16 cellular contexts compared by ENCODE assay signal in genomic region chr4:89247951-89248350, GRCh38. TPM values are rescaled to one million over a fixed set of nuclear protein-coding genes. Genes with fewer than 3 reads are reported as not detected.
A peak's percentile ranks its signal among the peaks of the same experiment; 100 is the strongest.
DNase-seq lines count a peak whose midpoint lies in the region; ATAC-seq and TF ChIP-seq lines count a peak whose summit lies in the region.
"Had no signal": no experiment of that assay in that cellular context is flagged by ENCODE, and none has a peak within 500 bp of the region (broad histone marks: within the 10 kb centered on the region; RNA-seq: fewer than 3 reads in every experiment).

No MANE protein-coding gene starts in this region.

- peaks cover 71% of the 10 kb centered on the region for H3K36me3 Mint-ChIP-seq in CD4-positive, alpha-beta T cell (ENCODE audit: low read depth)
- H3K36me3 Mint-ChIP-seq in glutamatergic neuron (ENCODE audit: unreplicated experiment) = peaks cover 6% of the 10 kb centered on the region
- H3K36me3 Mint-ChIP-seq in stimulated activated naive B cell treated with anti-CD40 and anti-IgM and Interleukin-4, amounts not matched to agents 10 μg/mL and 1 μg/mL and 100 μg/mL, for 72 hours = no peaks in the 10 kb centered on the region
- H3K36me3 Mint-ChIP-seq in activated naive CD8-positive, alpha-beta T cell treated with anti-CD3 and anti-CD28 coated beads, Interleukin-2, amount 50 U/mL, for 24 hours (ENCODE audit: low read depth) = peaks cover 10% of the 10 kb centered on the region
- no peaks in the 10 kb centered on the region for H3K36me3 Mint-ChIP-seq in Caco-2 (ENCODE audit: insufficient read depth, unreplicated experiment)

- H3K27me3 ChIP-seq in CD4-positive, alpha-beta T cell (ENCODE audit: control insufficient read depth, insufficient read depth, low read length) = no peaks in the 10 kb centered on the region
- H3K27me3 ChIP-seq in WERI-Rb-1 (ENCODE audit: insufficient read depth, low read depth, severe bottlenecking) (no peaks in the 10 kb centered on the region), Caco-2 (replicated peaks; ENCODE audit: control insufficient read depth, insufficient read depth, low read length) (no peaks in the 10 kb centered on the region)

- no peak overlapping the region for H3K4me3 ChIP-seq in WERI-Rb-1 (ENCODE audit: low read depth, low read length)
- H3K4me3 ChIP-seq in Caco-2 (ENCODE audit: low read depth, low read length) = no peak overlapping the region

- no peak overlapping the region for H3K27ac ChIP-seq in CD4-positive, alpha-beta T cell (ENCODE audit: low read depth, low read length)
- H3K27ac ChIP-seq in WERI-Rb-1 = peak overlapping the region; percentile 30

- peaks cover 75% of the 10 kb centered on the region for H3K4me1 Mint-ChIP-seq in CD4-positive, alpha-beta T cell (ENCODE audit: low read depth)
- peaks cover 67% of the 10 kb centered on the region for H3K4me1 Mint-ChIP-seq in glutamatergic neuron (ENCODE audit: low read depth, unreplicated experiment)
- H3K4me1 Mint-ChIP-seq in stimulated activated naive B cell treated with anti-CD40 and anti-IgM and Interleukin-4, amounts not matched to agents 10 μg/mL and 1 μg/mL and 100 μg/mL, for 72 hours = no peaks in the 10 kb centered on the region
- peaks cover 23% of the 10 kb centered on the region for H3K4me1 Mint-ChIP-seq in activated naive CD8-positive, alpha-beta T cell treated with anti-CD3 and anti-CD28 coated beads, Interleukin-2, amount 50 U/mL, for 24 hours
- H3K4me1 Mint-ChIP-seq in Caco-2 (ENCODE audit: low read depth, unreplicated experiment) = no peaks in the 10 kb centered on the region

- no peaks in the 10 kb centered on the region for H3K27me3 Mint-ChIP-seq in CD4-positive, alpha-beta T cell
- H3K27me3 Mint-ChIP-seq in glutamatergic neuron (ENCODE audit: unreplicated experiment) (no peaks in the 10 kb centered on the region), Caco-2 (ENCODE audit: insufficient read depth, unreplicated experiment) (peaks cover 3% of the 10 kb centered on the region)
- H3K27me3 Mint-ChIP-seq in stimulated activated naive B cell treated with anti-CD40 and anti-IgM and Interleukin-4, amounts not matched to agents 10 μg/mL and 1 μg/mL and 100 μg/mL, for 72 hours = no peaks in the 10 kb centered on the region
- no peaks in the 10 kb centered on the region for H3K27me3 Mint-ChIP-seq in activated naive CD8-positive, alpha-beta T cell treated with anti-CD3 and anti-CD28 coated beads, Interleukin-2, amount 50 U/mL, for 24 hours

- BruUV-seq in Caco-2 (replicated peaks; lab: Mats Ljungman, UMichigan) = no TSS peak

- CTCF ChIA-PET in CD4-positive, alpha-beta T cell (lab: Charles Lee) = no interaction called here
- CTCF ChIA-PET in Caco-2 (lab: Charles Lee) = no interaction called here

- no peaks in the 10 kb centered on the region for H3K9me3 ChIP-seq in CD4-positive, alpha-beta T cell (ENCODE audit: control insufficient read depth, low read length)
- H3K9me3 ChIP-seq in WERI-Rb-1 (ENCODE audit: severe bottlenecking) = no peaks in the 10 kb centered on the region
- H3K9me3 ChIP-seq in Caco-2 = no peaks in the 10 kb centered on the region
- H3K9me3 ChIP-seq: BE2C had no signal

- no peak overlapping the region for H3K4me3 Mint-ChIP-seq in CD4-positive, alpha-beta T cell
- H3K4me3 Mint-ChIP-seq in glutamatergic neuron (ENCODE audit: unreplicated experiment) (peak overlapping the region; percentile 22), Caco-2 (ENCODE audit: unreplicated experiment) (no peak overlapping the region)
- H3K4me3 Mint-ChIP-seq in stimulated activated naive B cell treated with anti-CD40 and anti-IgM and Interleukin-4, amounts not matched to agents 10 μg/mL and 1 μg/mL and 100 μg/mL, for 72 hours = no peak overlapping the region
- no peak overlapping the region for H3K4me3 Mint-ChIP-seq in activated naive CD8-positive, alpha-beta T cell treated with anti-CD3 and anti-CD28 coated beads, Interleukin-2, amount 50 U/mL, for 24 hours
- H3K4me3 Mint-ChIP-seq: CD8-positive, alpha-beta T cell; HFFc6 had no signal

- peak; percentile 10 for DNase-seq in DMS79 treated with DMSO at 0.1 percent for 48 hours (lab: John Stamatoyannopoulos, UW)
- DNase-seq in DMS79 (lab: John Stamatoyannopoulos, UW) = no peak
- no peak for DNase-seq in CD4-positive, alpha-beta T cell
- DNase-seq in WERI-Rb-1 = peak; percentile 69
- no peak for DNase-seq in glutamatergic neuron
- DNase-seq in stimulated activated naive B cell treated with anti-CD40 and anti-IgM and Interleukin-4, amounts not matched to agents 10 μg/mL and 1 μg/mL and 100 μg/mL, for 72 hours = no peak
- DNase-seq in activated naive CD8-positive, alpha-beta T cell treated with anti-CD3 and anti-CD28 coated beads, Interleukin-2, amount 50 U/mL, for 24 hours = no peak
- DNase-seq in Caco-2 = no peak
- DNase-seq: 8988T; BE2C; CD8-positive, alpha-beta T cell; HFFc6; KG1; NCI-H1694 treated with DMSO at 0.1 percent for 48 hours had no signal

- peak overlapping the region; percentile 21 for H3K27ac Mint-ChIP-seq in CD4-positive, alpha-beta T cell
- peak overlapping the region; percentile 65 for H3K27ac Mint-ChIP-seq in glutamatergic neuron (ENCODE audit: unreplicated experiment)
- no peak overlapping the region for H3K27ac Mint-ChIP-seq in stimulated activated naive B cell treated with anti-CD40 and anti-IgM and Interleukin-4, amounts not matched to agents 10 μg/mL and 1 μg/mL and 100 μg/mL, for 72 hours
- no peak overlapping the region for H3K27ac Mint-ChIP-seq in activated naive CD8-positive, alpha-beta T cell treated with anti-CD3 and anti-CD28 coated beads, Interleukin-2, amount 50 U/mL, for 24 hours
- H3K27ac Mint-ChIP-seq in Caco-2 (ENCODE audit: unreplicated experiment) = no peak overlapping the region
- H3K27ac Mint-ChIP-seq: CD8-positive, alpha-beta T cell; HFFc6 had no signal

- POLR2A ChIA-PET in CD4-positive, alpha-beta T cell (lab: Charles Lee) = interaction anchor here (0.9 to 1.8 kb wide), 4 partner anchors 11 to 47 kb away, joined by 3 to 4 read pairs (median 4); no protein-coding TSS in a partner anchor
- POLR2A ChIA-PET in Caco-2 (lab: Charles Lee) = no interaction called here

- H3K9me3 Mint-ChIP-seq in CD4-positive, alpha-beta T cell = no peaks in the 10 kb centered on the region
- H3K9me3 Mint-ChIP-seq in glutamatergic neuron (ENCODE audit: unreplicated experiment) = peaks cover 10% of the 10 kb centered on the region
- no peaks in the 10 kb centered on the region for H3K9me3 Mint-ChIP-seq in stimulated activated naive B cell treated with anti-CD40 and anti-IgM and Interleukin-4, amounts not matched to agents 10 μg/mL and 1 μg/mL and 100 μg/mL, for 72 hours
- no peaks in the 10 kb centered on the region for H3K9me3 Mint-ChIP-seq in activated naive CD8-positive, alpha-beta T cell treated with anti-CD3 and anti-CD28 coated beads, Interleukin-2, amount 50 U/mL, for 24 hours
- no peaks in the 10 kb centered on the region for H3K9me3 Mint-ChIP-seq in Caco-2 (ENCODE audit: unreplicated experiment)
- H3K9me3 Mint-ChIP-seq: CD8-positive, alpha-beta T cell; HFFc6 had no signal

- ATAC-seq in CD4-positive, alpha-beta T cell (ENCODE audit: poor library complexity) = no peak
- no peak for ATAC-seq in stimulated activated naive B cell treated with anti-CD40 and anti-IgM and Interleukin-4, amounts not matched to agents 10 μg/mL and 1 μg/mL and 100 μg/mL, for 72 hours (replicated peaks)
- ATAC-seq in activated naive CD8-positive, alpha-beta T cell treated with anti-CD3 and anti-CD28 coated beads, Interleukin-2, amount 50 U/mL, for 24 hours = no peak
- ATAC-seq: CD8-positive, alpha-beta T cell; Panc1 had no signal

- TF ChIP-seq CTCF in CD4-positive, alpha-beta T cell (IDR thresholded peaks at IDR 0.05) = no peak
- TF ChIP-seq CTCF in WERI-Rb-1 (IDR thresholded peaks at IDR 0.05; ENCODE audit: low read depth, low read length) (no peak), glutamatergic neuron (IDR thresholded peaks at IDR 0.05; ENCODE audit: partially characterized antibody, unreplicated experiment) (no peak), Caco-2 (IDR thresholded peaks at IDR 0.05; ENCODE audit: insufficient read depth in 1 of 2, low read depth in 1 of 2, low read length in 1 of 2, severe bottlenecking in 1 of 2, unreplicated experiment in 1 of 2) (no peak)

- H3K36me3 ChIP-seq in WERI-Rb-1 = peaks cover 36% of the 10 kb centered on the region
- H3K36me3 ChIP-seq in Caco-2 (ENCODE audit: control insufficient read depth, insufficient read depth, low read length) = no peaks in the 10 kb centered on the region
- H3K36me3 ChIP-seq: BE2C had no signal

- intact Hi-C loops in CD4-positive, alpha-beta T cell (cut with DNase I, micrococcal nuclease) = no loop called here
- intact Hi-C loops in Caco-2 (cut with micrococcal nuclease; ENCODE audit: unreplicated experiment) = no loop called here

- H3K4me1 ChIP-seq in Caco-2 = no peaks in the 10 kb centered on the region
- H3K4me1 ChIP-seq: BE2C had no signal

RNA-seq across cellular contexts. Expression of gene GPRIN3, which starts 59.6 kb away (rescaled TPM):
- 10 to 100 TPM; 46.4 TPM for total RNA-seq in CD4-positive, alpha-beta T cell
- total RNA-seq in glutamatergic neuron (ENCODE audit: unreplicated experiment) = 94.3 TPM
- 0.02 and 0.05 TPM in 2 replicates for total RNA-seq in Caco-2 (2022)
- total RNA-seq: HepG2 had no signal

Comparison
In these comparisons a context has a peak if more than half of its experiments do, and no peak if none do; other contexts are left out.
1. DNase-seq: peak in DMS79 treated with DMSO at 0.1 percent for 48 hours (single experiment) and WERI-Rb-1 (single experiment); none in DMS79 (single experiment), CD4-positive, alpha-beta T cell (0 of 10), glutamatergic neuron (single experiment), stimulated activated naive B cell treated with anti-CD40 and anti-IgM and Interleukin-4, amounts not matched to agents 10 μg/mL and 1 μg/mL and 100 μg/mL, for 72 hours (single experiment), activated naive CD8-positive, alpha-beta T cell treated with anti-CD3 and anti-CD28 coated beads, Interleukin-2, amount 50 U/mL, for 24 hours (single experiment) and Caco-2 (0 of 2).
2. H3K27ac Mint-ChIP-seq: peak in CD4-positive, alpha-beta T cell (single experiment) and glutamatergic neuron (single experiment); none in stimulated activated naive B cell treated with anti-CD40 and anti-IgM and Interleukin-4, amounts not matched to agents 10 μg/mL and 1 μg/mL and 100 μg/mL, for 72 hours (single experiment), activated naive CD8-positive, alpha-beta T cell treated with anti-CD3 and anti-CD28 coated beads, Interleukin-2, amount 50 U/mL, for 24 hours (single experiment) and Caco-2 (single experiment).
3. RNA of gene GPRIN3, which starts 59.6 kb away (total RNA-seq): 94.3 TPM in glutamatergic neuron (single experiment) and 46.4 TPM in CD4-positive, alpha-beta T cell; 0.02 to 0.05 TPM in Caco-2; every median in the first group is over 10 times any median in the second.